ENCODE assay signal across 1 cellular context in genomic region chr7:23105644-23106490, GRCh38.
TF ChIP-seq lines count a peak whose summit lies in the region.

KLHL7 (plus strand) TSS chr7:23105785; CDS start chr7:23106027, 242 bp downstream.

TF ChIP-seq in WTC11, 78 proteins besides CTCF, POLR2A, EP300 and RAD21 (continued from another document and continues in another):
- TF ChIP-seq ZNF532 (CRISPR knock-in tag; IDR thresholded peaks at IDR 0.05; ENCODE audit: borderline replicate concordance) (no peak), RORB (CRISPR knock-in tag; IDR thresholded peaks at IDR 0.05) (no peak), ERG (CRISPR knock-in tag; IDR thresholded peaks at IDR 0.05) (no peak), JAZF1 (CRISPR knock-in tag; IDR thresholded peaks at IDR 0.05) (no peak), ZMAT4 (CRISPR knock-in tag; IDR thresholded peaks at IDR 0.05) (no peak), NR1H2 (CRISPR knock-in tag; IDR thresholded peaks at IDR 0.05) (no peak), STAT6 (CRISPR knock-in tag; conservative IDR thresholded peaks at IDR 0.05; ENCODE audit: low read depth) (no peak), MLX (CRISPR knock-in tag; IDR thresholded peaks at IDR 0.05) (no peak), SMAD4 (CRISPR knock-in tag; IDR thresholded peaks at IDR 0.05) (no peak), FOXJ3 (CRISPR knock-in tag; IDR thresholded peaks at IDR 0.05; ENCODE audit: borderline replicate concordance) (no peak), TCF7 (CRISPR knock-in tag; IDR thresholded peaks at IDR 0.05; ENCODE audit: low read depth) (no peak), ATF1 (CRISPR knock-in tag; IDR thresholded peaks at IDR 0.05) (no peak), ZNF281 (CRISPR knock-in tag; IDR thresholded peaks at IDR 0.05) (no peak), HMGA2 (CRISPR knock-in tag; IDR thresholded peaks at IDR 0.05) (no peak), IRF1 (CRISPR knock-in tag; IDR thresholded peaks at IDR 0.05) (no peak), ZNF425 (CRISPR knock-in tag; conservative IDR thresholded peaks at IDR 0.05) (no peak), ZBTB21 (CRISPR knock-in tag; IDR thresholded peaks at IDR 0.05; ENCODE audit: borderline replicate concordance) (no peak), GABPB1 (CRISPR knock-in tag; IDR thresholded peaks at IDR 0.05) (peak; percentile 50), GTF2I (CRISPR knock-in tag; conservative IDR thresholded peaks at IDR 0.05) (no peak), ZSCAN18 (CRISPR knock-in tag; IDR thresholded peaks at IDR 0.05) (no peak), NFYB (CRISPR knock-in tag; conservative IDR thresholded peaks at IDR 0.05; ENCODE audit: low read depth) (no peak), ATF3 (CRISPR knock-in tag; conservative IDR thresholded peaks at IDR 0.05) (no peak), ZNF317 (CRISPR knock-in tag; IDR thresholded peaks at IDR 0.05; ENCODE audit: borderline replicate concordance, low read depth) (no peak; the same call in 1 of the 2 replicates), ATF2 (CRISPR knock-in tag; IDR thresholded peaks at IDR 0.05; ENCODE audit: borderline replicate concordance, low read depth) (no peak), TP53 (CRISPR knock-in tag; IDR thresholded peaks at IDR 0.05) (no peak), TEAD4 (CRISPR knock-in tag; IDR thresholded peaks at IDR 0.05) (no peak), ZNF263 (CRISPR knock-in tag; IDR thresholded peaks at IDR 0.05; ENCODE audit: low read depth) (no peak), FOXK1 (CRISPR knock-in tag; IDR thresholded peaks at IDR 0.05) (peak; percentile 92), PREB (CRISPR knock-in tag; IDR thresholded peaks at IDR 0.05; ENCODE audit: borderline replicate concordance) (no peak), SMAD3 (CRISPR knock-in tag; IDR thresholded peaks at IDR 0.05; ENCODE audit: borderline replicate concordance) (peak; percentile 79; the same call in 1 of the 2 replicates), ZNF512 (CRISPR knock-in tag; IDR thresholded peaks at IDR 0.05; ENCODE audit: borderline replicate concordance) (no peak), SOX15 (CRISPR knock-in tag; IDR thresholded peaks at IDR 0.05) (no peak)
